In genomic region chr21:40047211-40047610, GRCh38 we compare ENCODE assay signal across 17 cellular contexts.
"Had no signal": no experiment of that assay in that cellular context is flagged by ENCODE, and none has a peak within 500 bp of the region (broad histone marks: within the 10 kb centered on the region; RNA-seq: fewer than 3 reads in every experiment).

No MANE protein-coding gene starts in this region.

- ATAC-seq: activated CD8-positive, alpha-beta T cell treated with anti-CD3 and anti-CD28 coated beads for 36 hours; naive thymus-derived CD4-positive, alpha-beta T cell; right cardiac atrium; T-cell had no signal

- H3K27me3 ChIP-seq: colonic mucosa, neural progenitor cell, testis had no signal

- H3K9me3 ChIP-seq: colonic mucosa, testis had no signal

- H3K36me3 ChIP-seq: colonic mucosa, neural progenitor cell had no signal

- H3K4me3 ChIP-seq: colonic mucosa, neural progenitor cell, skin epidermis, testis had no signal

- H3K27ac ChIP-seq: colonic mucosa, neural progenitor cell, testis had no signal

- DNase-seq: activated CD4-positive, alpha-beta T cell treated with anti-CD3 and anti-CD28 coated beads for 48 hours; activated CD4-positive, CD25-positive, alpha-beta regulatory T cell; activated CD8-positive, alpha-beta T cell treated with anti-CD3 and anti-CD28 coated beads for 36 hours; activated naive CD4-positive, alpha-beta T cell treated with anti-CD3 and anti-CD28 coated beads for 36 hours; activated T-cell treated with anti-CD3 and anti-CD28 coated beads, Interleukin-2, amount 50 U/mL, for 1 hour; colonic mucosa; immature natural killer cell; kidney glomerular epithelial cell; naive thymus-derived CD4-positive, alpha-beta T cell; right cardiac atrium; stimulated activated CD4-positive, alpha-beta T cell treated with anti-CD3 and anti-CD28 coated beads, Interleukin-15, amount 100 ng/mL, for 24 hours; stimulated activated CD4-positive, alpha-beta T cell treated with anti-CD3 and anti-CD28 coated beads, Interleukin-2, amount 100 ng/mL, for 48 hours; T-cell; T-helper 9 cell; testis had no signal

- H3K4me1 ChIP-seq: colonic mucosa, testis had no signal
